In the genomic region with DNA sequence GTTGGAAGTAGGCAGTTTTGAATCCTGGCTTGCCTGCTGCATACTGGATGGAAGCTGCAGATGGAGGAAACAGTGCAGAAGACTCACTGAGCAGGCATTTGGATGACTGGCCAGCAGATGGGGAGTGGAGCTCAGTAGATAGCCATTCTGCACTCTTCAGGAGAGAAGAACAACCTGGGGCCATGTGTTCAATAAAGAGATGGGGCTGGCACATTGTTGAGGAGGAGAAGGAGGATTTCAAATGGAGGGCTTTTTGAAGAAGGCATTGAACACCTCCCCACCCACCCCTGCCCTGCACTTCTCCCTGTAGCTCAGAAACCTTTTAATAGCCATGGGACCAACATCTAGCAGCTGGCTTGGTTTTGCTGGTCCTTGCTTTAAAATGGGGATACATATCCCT, we compare ENCODE assay signal across 17 cellular contexts.
A peak's percentile ranks its signal among the peaks of the same experiment; 100 is the strongest.
DNase-seq lines count a peak whose midpoint lies in the region; ATAC-seq and TF ChIP-seq lines count a peak whose summit lies in the region.
"Had no signal": no experiment of that assay in that cellular context is flagged by ENCODE, and none has a peak within 500 bp of the region (broad histone marks: within the 10 kb centered on the region; RNA-seq: fewer than 3 reads in every experiment).

No MANE protein-coding gene starts in this region.

- no peaks in the 10 kb centered on the region for H3K4me1 Mint-ChIP-seq in endodermal cell
- H3K4me1 Mint-ChIP-seq: CD8-positive, alpha-beta memory T cell; GM23338; IgD-negative memory B cell had no signal

- H3K4me1 ChIP-seq in right atrium auricular region = no peaks in the 10 kb centered on the region
- no peaks in the 10 kb centered on the region for H3K4me1 ChIP-seq in heart right ventricle
- no peaks in the 10 kb centered on the region for H3K4me1 ChIP-seq in endodermal cell (ENCODE audit: control insufficient read depth, insufficient read depth, low read length)
- no peaks in the 10 kb centered on the region for H3K4me1 ChIP-seq in foreskin keratinocyte
- H3K4me1 ChIP-seq: Caco-2 had no signal

- H3K9me3 ChIP-seq in right atrium auricular region (peaks cover 0 to 13% of the 10 kb centered on the region in 2 donors), heart right ventricle (peaks cover 0 to 31% (median 9%) of the 10 kb centered on the region in 11 donors), endodermal cell (ENCODE audit: control insufficient read depth, low read length) (peaks cover 9% of the 10 kb centered on the region)
- H3K9me3 ChIP-seq: Caco-2 had no signal

- H3K36me3 ChIP-seq in right atrium auricular region (no peaks in the 10 kb centered on the region), heart right ventricle (no peaks in the 10 kb centered on the region), endodermal cell (ENCODE audit: control insufficient read depth, insufficient read depth, low read length) (no peaks in the 10 kb centered on the region)
- H3K36me3 ChIP-seq: BLaER1 had no signal

- H3K27me3 Mint-ChIP-seq in endodermal cell (ENCODE audit: insufficient read depth) = peaks cover 3% of the 10 kb centered on the region

- H3K9ac ChIP-seq in endodermal cell (ENCODE audit: extremely low read depth, low read length, poor library complexity, severe bottlenecking) = no peak overlapping the region
- H3K9ac ChIP-seq: BLaER1 had no signal

- DNase-seq in right atrium auricular region (ENCODE audit: low spot score) (peak; percentile 18), heart right ventricle (no peak), endodermal cell (no peak), foreskin keratinocyte (no peak), NCI-H446 treated with DMSO at 0.1 percent for 48 hours (lab: John Stamatoyannopoulos, UW) (no peak)
- no peak for DNase-seq in activated naive CD4-positive, alpha-beta T cell treated with anti-CD3 and anti-CD28 coated beads, Interleukin-2, amount 50 U/mL, for 72 hours (ENCODE audit: low spot score in 2 of 2)
- DNase-seq: 8988T; AML-193; Caco-2; CD8-positive, alpha-beta memory T cell; DMS53; GF-D8; H7 had no signal

- H3K4me3 Mint-ChIP-seq in endodermal cell = no peak overlapping the region
- H3K4me3 Mint-ChIP-seq: CD8-positive, alpha-beta memory T cell; GM23338; IgD-negative memory B cell had no signal

- H3K27ac ChIP-seq in right atrium auricular region (no peak overlapping the region), heart right ventricle (no peak overlapping the region), endodermal cell (ENCODE audit: low read depth, low read length) (no peak overlapping the region), foreskin keratinocyte (no peak overlapping the region)
- H3K27ac ChIP-seq: BLaER1 had no signal

- intact Hi-C loops in heart right ventricle (cut with DNase I) = no loop called here

- H3K36me3 Mint-ChIP-seq in endodermal cell (ENCODE audit: low read depth) = no peaks in the 10 kb centered on the region
- H3K36me3 Mint-ChIP-seq in activated naive CD4-positive, alpha-beta T cell treated with anti-CD3 and anti-CD28 coated beads, Interleukin-2, amount 50 U/mL, for 72 hours = no peaks in the 10 kb centered on the region
- H3K36me3 Mint-ChIP-seq: CD8-positive, alpha-beta memory T cell; IgD-negative memory B cell had no signal

- H3K27me3 ChIP-seq in right atrium auricular region (no peaks in the 10 kb centered on the region), heart right ventricle (peaks cover 0 to 5% (median 0%) of the 10 kb centered on the region in 7 donors), endodermal cell (ENCODE audit: control insufficient read depth, insufficient read depth, low read length, poor library complexity, severe bottlenecking) (no peaks in the 10 kb centered on the region), foreskin keratinocyte (no peaks in the 10 kb centered on the region)
- H3K27me3 ChIP-seq: BLaER1 had no signal

- ATAC-seq in heart right ventricle (no peak), foreskin keratinocyte (peak; percentile 24), GM19324 (IDR thresholded peaks at IDR 0.05; ENCODE audit: low FRiP score, unreplicated experiment) (no peak)
- no peak for ATAC-seq in activated naive CD4-positive, alpha-beta T cell treated with anti-CD3 and anti-CD28 coated beads, Interleukin-2, amount 50 U/mL, for 72 hours
- ATAC-seq: GM23338 had no signal

- H3K27ac Mint-ChIP-seq in endodermal cell = no peak overlapping the region
- H3K27ac Mint-ChIP-seq in activated naive CD4-positive, alpha-beta T cell treated with anti-CD3 and anti-CD28 coated beads, Interleukin-2, amount 50 U/mL, for 72 hours = no peak overlapping the region
- H3K27ac Mint-ChIP-seq: CD8-positive, alpha-beta memory T cell; GM23338; IgD-negative memory B cell had no signal

- TF ChIP-seq CTCF in right atrium auricular region (IDR thresholded peaks at IDR 0.05) (no peak), heart right ventricle (IDR thresholded peaks at IDR 0.05) (no peak), endodermal cell (conservative IDR thresholded peaks at IDR 0.05) (peak; percentile 26), foreskin keratinocyte (conservative IDR thresholded peaks at IDR 0.05) (no peak)

- no peak overlapping the region for H3K4me3 ChIP-seq in right atrium auricular region
- no peak overlapping the region for H3K4me3 ChIP-seq in heart right ventricle
- H3K4me3 ChIP-seq in endodermal cell (ENCODE audit: low read length) = no peak overlapping the region
- H3K4me3 ChIP-seq: BLaER1, GM23338 had no signal

- peaks cover 9% of the 10 kb centered on the region for H3K9me3 Mint-ChIP-seq in endodermal cell
- peaks cover 0 to 6% of the 10 kb centered on the region in 2 donors for H3K9me3 Mint-ChIP-seq in activated naive CD4-positive, alpha-beta T cell treated with anti-CD3 and anti-CD28 coated beads, Interleukin-2, amount 50 U/mL, for 72 hours
